9 cellular contexts compared by ENCODE assay signal in genomic region chr1:224499204-224499603, GRCh38.
DNase-seq lines count a peak whose midpoint lies in the region; ATAC-seq, FAIRE-seq and TF ChIP-seq lines count a peak whose summit lies in the region.
"Had no signal": no experiment of that assay in that cellular context is flagged by ENCODE, and none has a peak within 500 bp of the region (broad histone marks: within the 10 kb centered on the region; RNA-seq: fewer than 3 reads in every experiment).

No MANE protein-coding gene starts in this region.

- no peak overlapping the region for H3K4me3 ChIP-seq in neural progenitor cell
- H3K4me3 ChIP-seq in HepG2 (replicated peaks in 1 of 3; ENCODE audit: insufficient read depth in 1 of 3, low read depth in 2 of 3, low read length in 3 of 3): no peak overlapping the region
- H3K4me3 ChIP-seq: cardiac muscle cell had no signal

- H3K27me3 Mint-ChIP-seq in MCF 10A (ENCODE audit: insufficient read depth, unreplicated experiment) (no peaks in the 10 kb centered on the region), neural progenitor cell (ENCODE audit: insufficient read depth, low read depth) (peaks cover 6% of the 10 kb centered on the region)

- TF ChIP-seq CTCF in MCF 10A (IDR thresholded peaks at IDR 0.05; ENCODE audit: unreplicated experiment): no peak
- no peak for TF ChIP-seq CTCF in neural progenitor cell (IDR thresholded peaks at IDR 0.05)
- TF ChIP-seq CTCF in HepG2 (CRISPR knock-in tag; IDR thresholded peaks at IDR 0.05): no peak

- POLR2A ChIA-PET in MCF 10A (lab: Yijun Ruan, JAX): interaction anchor here (0.7 to 12.4 kb wide), 31 partner anchors 8 to 1343 kb away, joined by 3 to 294 read pairs (median 5); partner anchors contain the start of genes CNIH4, LBR, NVL and WDR26
- POLR2A ChIA-PET in HepG2 (lab: Yijun Ruan, JAX): no interaction called here

- H3K27ac ChIP-seq in neural progenitor cell: no peak overlapping the region
- no peak overlapping the region for H3K27ac ChIP-seq in HepG2 (ENCODE audit: extremely low read length, insufficient read depth, low read length)
- H3K27ac ChIP-seq: cardiac muscle cell had no signal

- no TSS peak for BruUV-seq in MCF 10A (replicated peaks; lab: Mats Ljungman, UMichigan)
- no TSS peak for BruUV-seq in HepG2 (replicated peaks; lab: Mats Ljungman, UMichigan)

- H2AFZ ChIP-seq in neural progenitor cell (replicated peaks) (no peak overlapping the region), HepG2 (ENCODE audit: low read length) (no peak overlapping the region)

- peaks cover 73% of the 10 kb centered on the region for H3K4me1 Mint-ChIP-seq in MCF 10A (ENCODE audit: insufficient read depth, unreplicated experiment)
- peaks cover 57% of the 10 kb centered on the region for H3K4me1 Mint-ChIP-seq in neural progenitor cell

- DNase-seq in GM03348 (ENCODE audit: low spot score) (peak; percentile 27), NCI-H82 (lab: John Stamatoyannopoulos, UW) (peak; percentile 50), MCF 10A (ENCODE audit: unreplicated experiment) (peak; percentile 58), neural progenitor cell (ENCODE audit: low spot score) (no peak), HepG2 (ENCODE audit: low spot score) (no peak), left lobe of liver (ENCODE audit: low spot score) (no peak)
- DNase-seq: activated CD4-positive, CD25-positive, alpha-beta regulatory T cell had no signal

- no peaks in the 10 kb centered on the region for H3K79me2 ChIP-seq in neural progenitor cell (ENCODE audit: low read depth)
- no peaks in the 10 kb centered on the region for H3K79me2 ChIP-seq in HepG2 (ENCODE audit: insufficient read depth, low read length)

- WGBS in HepG2 (ENCODE audit: low lambda C conversion rate): 25% methylated on average over 2 of the region's 2 CpGs

- no peaks in the 10 kb centered on the region for H4K20me1 ChIP-seq in neural progenitor cell (ENCODE audit: low read depth)
- no peaks in the 10 kb centered on the region for H4K20me1 ChIP-seq in HepG2 (ENCODE audit: insufficient read depth, low read length)

- H3K9ac ChIP-seq in neural progenitor cell: no peak overlapping the region
- H3K9ac ChIP-seq in HepG2 (ENCODE audit: insufficient read depth, low read depth, low read length): no peak overlapping the region

- TF ChIP-seq RAD21 in HepG2 (CRISPR knock-in tag; IDR thresholded peaks at IDR 0.05): no peak

- TF ChIP-seq EP300 in HepG2 (IDR thresholded peaks at IDR 0.05; ENCODE audit: low read depth in 2 of 2, low read length in 2 of 2) (no peak), HepG2 (CRISPR knock-in tag; IDR thresholded peaks at IDR 0.05; ENCODE audit: borderline replicate concordance) (no peak)

- peaks cover 62% of the 10 kb centered on the region for H3F3A ChIP-seq in neural progenitor cell (ENCODE audit: low read depth)

- FAIRE-seq in HepG2 (lab: Jason Lieb, UNC): no peak

- in situ Hi-C loops in HepG2 (cut with HindIII; ENCODE audit: extremely low pct_ligation_motif_present, low pct_unique_long_range_greater_than_20kb): no loop called here

- H3K9me3 Mint-ChIP-seq in MCF 10A (ENCODE audit: unreplicated experiment): peaks cover 5% of the 10 kb centered on the region
- H3K9me3 Mint-ChIP-seq in neural progenitor cell: peaks cover 10% of the 10 kb centered on the region

- intact Hi-C loops in MCF 10A (cut with micrococcal nuclease) (loop anchor here (2.0 kb wide), 1 partner anchor 64 kb away; the partner anchor contains the start of gene WDR26), HepG2 (cut with micrococcal nuclease; ENCODE audit: unreplicated experiment) (no loop called here)

- peaks cover 52% of the 10 kb centered on the region for H3K4me1 ChIP-seq in neural progenitor cell
- peaks cover 24% of the 10 kb centered on the region for H3K4me1 ChIP-seq in HepG2 (ENCODE audit: insufficient read depth, low read length)

- H3K9me3 ChIP-seq in neural progenitor cell (ENCODE audit: low read depth) (no peaks in the 10 kb centered on the region), HepG2 (ENCODE audit: low read length) (no peaks in the 10 kb centered on the region)

- ATAC-seq in HepG2 (no peak), HG03565 (IDR thresholded peaks at IDR 0.05; ENCODE audit: unreplicated experiment) (no peak), left lobe of liver (no peak)

- H3K36me3 Mint-ChIP-seq in MCF 10A (ENCODE audit: insufficient read depth, unreplicated experiment): no peaks in the 10 kb centered on the region
- H3K36me3 Mint-ChIP-seq in neural progenitor cell: no peaks in the 10 kb centered on the region

- CTCF ChIA-PET in MCF 10A (lab: Yijun Ruan, JAX) (interaction anchor here (0.8 to 8.5 kb wide), 15 partner anchors 11 to 738 kb away, joined by 3 to 99 read pairs (median 6); no protein-coding TSS in a partner anchor), HepG2 (lab: Yijun Ruan, JAX; ENCODE audit: low intra/inter-chr PET ratio, low total read pairs) (no interaction called here)

- TF ChIP-seq POLR2A in HepG2 (IDR thresholded peaks at IDR 0.05; ENCODE audit: insufficient read depth in 1 of 2, low read depth in 2 of 2, low read length in 2 of 2): no peak

- H3K4me2 ChIP-seq in neural progenitor cell: peak overlapping the region; percentile 8
- H3K4me2 ChIP-seq in HepG2 (ENCODE audit: low read depth, low read length): no peak overlapping the region

- H3K27me3 ChIP-seq in neural progenitor cell: no peaks in the 10 kb centered on the region
- peaks cover 1 to 6% of the 10 kb centered on the region in 2 experiments; a peak in 2 of 5 replicates for H3K27me3 ChIP-seq in HepG2 (ENCODE audit: control insufficient read depth in 1 of 2, insufficient read depth in 2 of 2, low read length in 2 of 2)
- H3K27me3 ChIP-seq: cardiac muscle cell had no signal

- H3K4me3 Mint-ChIP-seq in MCF 10A (ENCODE audit: unreplicated experiment) (peak overlapping the region; percentile 30), neural progenitor cell (no peak overlapping the region)

- H3K27ac Mint-ChIP-seq in MCF 10A (ENCODE audit: low read depth, unreplicated experiment): peak overlapping the region; percentile 86
- H3K27ac Mint-ChIP-seq in neural progenitor cell: no peak overlapping the region

- no peaks in the 10 kb centered on the region for H3K36me3 ChIP-seq in neural progenitor cell
- H3K36me3 ChIP-seq in HepG2 (replicated peaks in 1 of 2; ENCODE audit: control insufficient read depth in 1 of 2, insufficient read depth in 2 of 2, low read length in 2 of 2): no peaks in the 10 kb centered on the region
- H3K36me3 ChIP-seq: cardiac muscle cell had no signal

TF ChIP-seq in HepG2, 621 proteins besides CTCF, POLR2A, EP300 and RAD21:
- no peak for TF ChIP-seq ZNF713 (CRISPR knock-in tag; IDR thresholded peaks at IDR 0.05)
- no peak for TF ChIP-seq TARDBP (CRISPR knock-in tag; IDR thresholded peaks at IDR 0.05)
- no peak for TF ChIP-seq GABPB1 (CRISPR knock-in tag; IDR thresholded peaks at IDR 0.05)
- no peak for TF ChIP-seq ZHX2 (IDR thresholded peaks at IDR 0.05; ENCODE audit: low read depth)
- TF ChIP-seq ZHX2 (CRISPR knock-in tag; IDR thresholded peaks at IDR 0.05; ENCODE audit: borderline replicate concordance): no peak
- TF ChIP-seq ZNF10 (CRISPR knock-in tag; IDR thresholded peaks at IDR 0.05; ENCODE audit: borderline replicate concordance, low read depth): no peak
- TF ChIP-seq NR2F1 (CRISPR knock-in tag; IDR thresholded peaks at IDR 0.05): no peak
- no peak for TF ChIP-seq NFYC (CRISPR knock-in tag; IDR thresholded peaks at IDR 0.05)
- no peak for TF ChIP-seq KLF15 (CRISPR knock-in tag; IDR thresholded peaks at IDR 0.05; ENCODE audit: borderline replicate concordance)

Comparison
In these comparisons a context has a peak if more than half of its experiments do, and no peak if none do; other contexts are left out.
1. DNase-seq: peak in GM03348 (single experiment), NCI-H82 (single experiment) and MCF 10A (single experiment); none in neural progenitor cell (single experiment), HepG2 (single experiment) and left lobe of liver (single experiment).